8 cellular contexts compared by ENCODE assay signal in the genomic region with DNA sequence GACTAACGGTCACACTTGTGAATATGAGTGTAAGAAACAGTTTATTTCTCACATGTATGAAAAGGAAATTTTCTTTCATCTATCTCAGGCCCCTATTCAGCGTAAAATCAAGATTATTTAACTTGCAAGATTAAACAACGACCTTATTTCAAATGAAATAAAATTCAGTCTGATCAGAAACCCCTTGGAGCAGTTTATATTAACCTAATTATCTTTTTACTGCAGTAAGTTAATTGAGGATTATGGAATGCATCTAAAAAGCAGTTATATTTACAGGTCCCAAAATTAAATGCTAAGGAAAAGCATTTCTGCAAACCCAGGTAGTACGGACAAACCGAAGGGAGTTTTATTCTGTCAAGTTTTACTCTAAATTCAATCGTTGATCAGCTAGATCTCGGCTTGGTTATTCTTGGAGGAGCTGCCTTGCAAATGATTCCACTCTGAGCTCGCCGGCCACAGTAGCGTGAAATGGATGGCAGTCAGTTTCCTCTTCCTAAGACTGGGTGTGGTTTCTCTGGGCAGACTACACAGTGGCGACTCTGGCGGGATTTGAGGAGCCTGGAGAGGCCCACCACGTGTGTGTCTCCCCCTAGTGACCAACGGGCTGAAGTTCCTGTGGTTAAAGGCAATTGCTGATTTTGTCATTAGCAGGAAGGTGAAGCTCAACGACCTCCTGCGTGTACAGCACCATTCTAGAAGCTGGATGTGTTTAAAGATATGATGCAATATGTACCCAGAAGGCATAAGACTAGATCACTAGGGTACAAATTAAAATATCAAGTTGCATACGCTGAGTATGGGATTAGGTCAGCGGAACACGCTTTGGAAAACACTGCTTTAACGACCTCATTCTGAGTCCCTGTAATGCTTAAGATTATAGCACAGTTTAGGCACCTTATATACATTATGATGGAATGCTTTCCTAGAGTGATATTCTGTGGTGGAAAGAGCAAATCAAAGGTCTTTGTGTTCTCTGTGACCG. TPM values are rescaled to one million over a fixed set of nuclear protein-coding genes. Genes with fewer than 3 reads are reported as not detected.
DNase-seq lines count a peak whose midpoint lies in the region; ATAC-seq and TF ChIP-seq lines count a peak whose summit lies in the region.

No MANE protein-coding gene starts in this region.

- H3K36me3 ChIP-seq in right atrium auricular region (no peaks in the 10 kb centered on the region), psoas muscle (ENCODE audit: insufficient read depth in 1 of 2, low read depth in 1 of 2) (no peaks in the 10 kb centered on the region), uterus (no peaks in the 10 kb centered on the region)

- 8 to 12% (median 10%) methylated on average over 21 of the region's 21 CpGs for WGBS in psoas muscle, 3 donors

- H3K27ac ChIP-seq in angular gyrus (ENCODE audit: low read depth, low read length) = peak overlapping the region; percentile 79
- H3K27ac ChIP-seq in right atrium auricular region = peak overlapping the region; percentile 90 to 92
- peak overlapping the region; percentile 84 for H3K27ac ChIP-seq in psoas muscle
- peak overlapping the region; percentile 95 to 97 for H3K27ac ChIP-seq in uterus

- intact Hi-C loops in psoas muscle (cut with DNase I) (loop anchor here in 1 of 2 donors (10.0 kb wide), 1 partner anchor 300 kb away; the partner anchor contains the start of gene RBM45), uterus (cut with DNase I; ENCODE audit: low total_unique reads) (no loop called here)

- H3K9me3 ChIP-seq in right atrium auricular region (no peaks in the 10 kb centered on the region), psoas muscle (no peaks in the 10 kb centered on the region), uterus (no peaks in the 10 kb centered on the region)

- peak; percentile 94 for TF ChIP-seq CTCF in GM12875 (IDR thresholded peaks at IDR 0.05; ENCODE audit: borderline replicate concordance, insufficient read depth, low read depth, low read length)
- TF ChIP-seq CTCF in right atrium auricular region (IDR thresholded peaks at IDR 0.05) = peak; percentile 87 to 95
- TF ChIP-seq CTCF in psoas muscle (IDR thresholded peaks at IDR 0.05) = peak; percentile 79
- TF ChIP-seq CTCF in uterus (IDR thresholded peaks at IDR 0.05) = peak; percentile 85 to 89 (median 87)

- H3K27me3 ChIP-seq in right atrium auricular region (no peaks in the 10 kb centered on the region), psoas muscle (ENCODE audit: insufficient read depth in 3 of 3, low read length in 2 of 3) (no peaks in the 10 kb centered on the region), uterus (no peaks in the 10 kb centered on the region)

- DNase-seq in NCI-H128 (lab: John Stamatoyannopoulos, UW; ENCODE audit: unreplicated experiment) = peak; percentile 63
- peak; percentile 59 for DNase-seq in T follicular helper cell (ENCODE audit: low read depth)
- DNase-seq in right atrium auricular region (ENCODE audit: low spot score) = peak; percentile 94
- DNase-seq in psoas muscle = peak; percentile 87 to 95
- peak; percentile 85 to 92 for DNase-seq in uterus

- H3K4me1 ChIP-seq in right atrium auricular region = peaks cover 0 to 6% of the 10 kb centered on the region in 2 donors
- H3K4me1 ChIP-seq in psoas muscle = peaks cover 8% of the 10 kb centered on the region
- no peaks in the 10 kb centered on the region for H3K4me1 ChIP-seq in uterus

- peak; percentile 13 to 66 for TF ChIP-seq POLR2A in uterus (IDR thresholded peaks at IDR 0.05)

- peak; percentile 77 for ATAC-seq in HG02759 (IDR thresholded peaks at IDR 0.05; ENCODE audit: unreplicated experiment)
- peak; percentile 92 to 96 (median 94) for ATAC-seq in psoas muscle

- H3K4me3 ChIP-seq in GM12875 (ENCODE audit: low read depth, low read length) (peak overlapping the region; percentile 66), right atrium auricular region (peak overlapping the region; percentile 49 to 62), psoas muscle (peak overlapping the region; percentile 73), uterus (peak overlapping the region; percentile 57 to 65)

RNA-seq across cellular contexts. Expression of gene PRKRA, which starts 36.4 kb away (rescaled TPM):
- total RNA-seq in right atrium auricular region (10 to 100 TPM; 41.4 to 47.1 TPM), psoas muscle (10 to 100 TPM; 53.1 to 96.2 (median 84.8) TPM), uterus (100 to 1,000 TPM in 1 of 4 donors, 10 to 100 TPM in 3; 42.1 to 132 (median 68.8) TPM)
- 100 to 1,000 TPM in 1 of 3 donors, 10 to 100 TPM in 2; 73.0 to 106 (median 84.1) TPM for polyA plus RNA-seq in psoas muscle

RNA-seq across cellular contexts. Expression of gene PJVK, which starts 36.6 kb away (rescaled TPM):
- total RNA-seq in right atrium auricular region (1 to 10 TPM in 1 of 2 donors, under 1 TPM in 1; 0.59 to 2.4 TPM), psoas muscle (1 to 10 TPM; 1.2 to 1.8 (median 1.4) TPM), uterus (1 to 10 TPM in 3 of 4 donors, not detected in 1; 3.8 to 9.4 (median 7.5) TPM)
- 1 to 10 TPM in 1 of 3 donors, under 1 TPM in 2; 0.34 to 1.5 (median 0.72) TPM for polyA plus RNA-seq in psoas muscle

Comparison
In these comparisons a context has a peak if more than half of its experiments do, and no peak if none do; other contexts are left out.
1. Peak in every context shown above with its lines: DNase-seq, ATAC-seq, H3K4me3 ChIP-seq and H3K27ac ChIP-seq.